18 cellular contexts compared by ENCODE assay signal in genomic region chr2:31069926-31070325, GRCh38.
"Had no signal": no experiment of that assay in that cellular context is flagged by ENCODE, and none has a peak within 500 bp of the region (broad histone marks: within the 10 kb centered on the region; RNA-seq: fewer than 3 reads in every experiment).

No MANE protein-coding gene starts in this region.

- H3K4me1 ChIP-seq: esophagus muscularis mucosa, gastroesophageal sphincter, heart left ventricle, left lung, lower lobe of right lung had no signal

- H3K36me3 Mint-ChIP-seq: mesothelial cell of epicardium had no signal

- H3K36me3 ChIP-seq: esophagus muscularis mucosa, gastroesophageal sphincter, heart left ventricle, left lung, lower lobe of right lung had no signal

- H3K4me3 Mint-ChIP-seq: mesothelial cell of epicardium had no signal

- H3K27me3 ChIP-seq: foreskin keratinocyte, heart left ventricle, hepatocyte, left lung had no signal

- H3K27ac Mint-ChIP-seq: mesothelial cell of epicardium had no signal

- H3K27ac ChIP-seq: coronary artery, dorsolateral prefrontal cortex, esophagus muscularis mucosa, foreskin keratinocyte, gastroesophageal sphincter, heart left ventricle, hepatocyte, left lung, lower lobe of right lung had no signal

- DNase-seq: dermis blood vessel endothelial cell; dorsolateral prefrontal cortex; effector CD4-positive, alpha-beta T cell; effector memory CD4-positive, alpha-beta T cell; heart left ventricle; hypothalamus; left cardiac atrium; left lung; left ventricle myocardium superior; lower lobe of right lung; mesendoderm; mucosa of descending colon had no signal

- H3K9me3 Mint-ChIP-seq: mesothelial cell of epicardium had no signal

- H3K9me3 ChIP-seq: esophagus muscularis mucosa, gastroesophageal sphincter, heart left ventricle, left lung, lower lobe of right lung, mucosa of descending colon had no signal

- ATAC-seq: gastroesophageal sphincter, heart left ventricle, left cardiac atrium, left lung, left ventricle myocardium superior, lower lobe of right lung, mucosa of descending colon had no signal

- H3K4me3 ChIP-seq: coronary artery, dorsolateral prefrontal cortex, esophagus muscularis mucosa, gastroesophageal sphincter, heart left ventricle, hepatocyte, left lung, lower lobe of right lung, mucosa of descending colon had no signal
